In genomic region chr12:20443216-20443615, GRCh38 we compare ENCODE assay signal across 27 cellular contexts.
"Had no signal": no experiment of that assay in that cellular context is flagged by ENCODE, and none has a peak within 500 bp of the region (broad histone marks: within the 10 kb centered on the region; RNA-seq: fewer than 3 reads in every experiment).

No MANE protein-coding gene starts in this region.

- H3K27me3 ChIP-seq: hepatocyte, pancreas, stomach, testis, thyroid gland, transverse colon, upper lobe of left lung had no signal

- H2AFZ ChIP-seq: hepatocyte had no signal

- H3K9me3 ChIP-seq: lower lobe of right lung, pancreas, prostate gland, stomach, testis, thyroid gland, transverse colon, upper lobe of left lung had no signal

- ATAC-seq: left cardiac atrium; left lobe of liver; lower lobe of right lung; naive thymus-derived CD8-positive, alpha-beta T cell; sciatic nerve; stimulated activated naive B cell treated with anti-CD40 and anti-IgM and Interleukin-4, amounts not matched to agents 10 μg/mL and 1 μg/mL and 100 μg/mL, for 72 hours; stimulated activated naive CD8-positive, alpha-beta T cell treated with anti-CD3 and anti-CD28 coated beads, Interleukin-15, Interleukin-2, amounts not matched to agents 100 U/mL and 50 U/mL, for 24 hours had no signal

- FAIRE-seq: keratinocyte, pancreas had no signal

- H3K4me3 ChIP-seq: hepatocyte, lower lobe of right lung, pancreas, prostate gland, skin epidermis, stomach, testis, thyroid gland, transverse colon, upper lobe of left lung had no signal

- H3K36me3 ChIP-seq: lower lobe of right lung, pancreas, prostate gland, stomach, thyroid gland, transverse colon, upper lobe of left lung had no signal

- H3K27ac ChIP-seq: hepatocyte, lower lobe of right lung, pancreas, prostate gland, skin epidermis, stomach, testis, thyroid gland, upper lobe of left lung had no signal

- H3K4me1 ChIP-seq: lower lobe of right lung, pancreas, prostate gland, testis, thyroid gland had no signal

- DNase-seq: kidney glomerular epithelial cell; left cardiac atrium; lower lobe of right lung; mammary epithelial cell; mesenchymal stem cell; naive thymus-derived CD8-positive, alpha-beta T cell; nucleus accumbens; pancreas; posterior cingulate gyrus; retina; stimulated activated CD4-positive, alpha-beta T cell treated with anti-CD3 and anti-CD28 coated beads, Interleukin-12 subunit alpha, Interleukin-12 subunit beta, amount 100 ng/mL, for 4 hours; stimulated activated CD4-positive, alpha-beta T cell treated with anti-CD3 and anti-CD28 coated beads, Interleukin-15, amount 100 ng/mL, for 24 hours; stimulated activated CD4-positive, alpha-beta T cell treated with anti-CD3 and anti-CD28 coated beads, Interleukin-2, amount 100 ng/mL, for 24 hours; stimulated activated CD4-positive, alpha-beta T cell treated with anti-CD3 and anti-CD28 coated beads, Interleukin-4, amount 100 ng/mL, for 1 hour; stimulated activated naive B cell treated with anti-CD40 and anti-IgM and Interleukin-4, amounts not matched to agents 10 μg/mL and 1 μg/mL and 100 μg/mL, for 72 hours; stimulated activated naive CD8-positive, alpha-beta T cell treated with anti-CD3 and anti-CD28 coated beads, Interleukin-15, Interleukin-2, amounts not matched to agents 100 U/mL and 50 U/mL, for 24 hours; stomach; testis; thyroid gland; transverse colon; upper lobe of left lung had no signal
